In genomic region chr18:3162181-3162580, GRCh38 we compare ENCODE assay signal across 1 cellular context.
TF ChIP-seq lines count a peak whose summit lies in the region.

No MANE protein-coding gene starts in this region.

TF ChIP-seq in HEK293, 187 proteins besides CTCF, POLR2A, EP300 and RAD21:
- TF ChIP-seq ZNF518A (tag by site-specific recombination; conservative IDR thresholded peaks at IDR 0.05; ENCODE audit: low read depth) (no peak), ZNF266 (tag by site-specific recombination; IDR thresholded peaks at IDR 0.05; ENCODE audit: low read depth) (peak; percentile 49; the same call in 1 of the 2 replicates)
